In the genomic region with DNA sequence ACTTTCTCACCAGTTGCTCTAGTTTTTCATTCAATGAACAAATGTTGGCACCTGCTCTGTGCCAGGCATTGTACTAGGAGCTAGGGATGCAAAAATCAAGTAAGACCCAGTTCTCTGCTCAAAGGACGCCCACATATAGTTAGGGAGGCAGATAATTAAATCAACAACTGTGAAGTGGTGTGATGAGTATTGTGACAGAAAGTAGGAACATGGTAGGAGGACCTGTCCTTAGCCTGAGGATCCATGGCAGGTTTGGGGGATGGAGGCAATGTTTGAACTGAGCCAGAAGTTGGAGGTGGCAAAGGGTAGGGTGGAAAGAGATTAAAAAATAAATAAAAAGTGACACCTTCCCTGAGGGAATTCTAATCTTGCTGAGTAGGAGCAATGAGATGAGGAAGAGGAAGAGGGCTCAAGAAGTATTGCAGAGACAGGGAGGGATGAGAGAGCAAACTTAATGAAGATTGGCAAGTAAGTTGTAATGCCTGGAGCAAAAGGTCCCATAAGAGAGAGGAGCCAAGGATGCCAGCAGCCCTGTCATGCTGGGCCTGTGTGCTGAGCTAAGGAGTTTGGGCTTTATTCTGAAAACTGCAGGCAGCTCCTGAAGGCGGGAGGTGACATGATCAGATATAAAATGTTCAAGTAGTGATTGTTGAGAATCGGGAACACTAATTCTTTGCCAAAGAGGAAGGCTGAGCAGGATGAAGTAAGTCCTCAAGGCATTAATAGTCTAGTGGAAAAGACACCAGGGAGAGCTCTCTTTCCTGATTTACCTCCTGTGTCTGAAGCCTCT, we compare ENCODE assay signal across 7 cellular contexts.
"Had no signal": no experiment of that assay in that cellular context is flagged by ENCODE, and none has a peak within 500 bp of the region (broad histone marks: within the 10 kb centered on the region; RNA-seq: fewer than 3 reads in every experiment).

No MANE protein-coding gene starts in this region.

- DNase-seq: GM23248, GOT3, H7, HFFc6, KBM-7 had no signal

- ATAC-seq: HCT116, HepG2 had no signal
